ENCODE assay signal across 10 cellular contexts in genomic region chr18:63178526-63178880, GRCh38.
DNase-seq lines count a peak whose midpoint lies in the region; ATAC-seq, FAIRE-seq and TF ChIP-seq lines count a peak whose summit lies in the region.
"Had no signal": no experiment of that assay in that cellular context is flagged by ENCODE, and none has a peak within 500 bp of the region (broad histone marks: within the 10 kb centered on the region; RNA-seq: fewer than 3 reads in every experiment).

No MANE protein-coding gene starts in this region.

- WGBS in psoas muscle, 3 donors = 11 to 26% (median 20%) methylated on average over 3 of the region's 3 CpGs

- no peaks in the 10 kb centered on the region for H3K36me3 ChIP-seq in psoas muscle (ENCODE audit: insufficient read depth in 1 of 2, low read depth in 1 of 2)

- FAIRE-seq in RCC 7860 (lab: Jason Lieb, UNC) = no peak

- intact Hi-C loops in psoas muscle (cut with DNase I) = no loop called here

- H3K4me3 ChIP-seq in psoas muscle = peak overlapping the region; percentile 49

- H3K27me3 ChIP-seq in psoas muscle (ENCODE audit: insufficient read depth in 3 of 3, low read length in 2 of 3) = no peaks in the 10 kb centered on the region

- H3K27ac ChIP-seq in psoas muscle = peak overlapping the region; percentile 65

- peaks cover 41% of the 10 kb centered on the region for H3K4me1 ChIP-seq in psoas muscle

- no peak for TF ChIP-seq CTCF in psoas muscle (IDR thresholded peaks at IDR 0.05)

- DNase-seq in DMS79 treated with DMSO at 0.1 percent for 48 hours (lab: John Stamatoyannopoulos, UW) (peak; percentile 75), NCI-H2107 (lab: John Stamatoyannopoulos, UW) (peak; percentile 78), fibroblast of gingiva (ENCODE audit: low read depth) (peak; percentile 16), psoas muscle (peak; percentile 86 to 94), NCI-H446 (lab: John Stamatoyannopoulos, UW) (no peak), RCC 7860 (ENCODE audit: low spot score) (no peak), activated gamma-delta T cell treated with Interleukin-2 at 50 U/mL for 16 hours (no peak)
- DNase-seq: Caco-2, NCI-H146 had no signal

- peak; percentile 39 to 70 (median 57) for ATAC-seq in psoas muscle
- ATAC-seq in GM19023 (IDR thresholded peaks at IDR 0.05; ENCODE audit: unreplicated experiment) = no peak

- no peaks in the 10 kb centered on the region for H3K9me3 ChIP-seq in psoas muscle
- H3K9me3 ChIP-seq: Caco-2 had no signal

Comparison
In these comparisons a context has a peak if more than half of its experiments do, and no peak if none do; other contexts are left out.
1. DNase-seq: peak in DMS79 treated with DMSO at 0.1 percent for 48 hours (single experiment), NCI-H2107 (single experiment), fibroblast of gingiva (single experiment) and psoas muscle (2 of 2); none in NCI-H446 (0 of 2), RCC 7860 (single experiment) and activated gamma-delta T cell treated with Interleukin-2 at 50 U/mL for 16 hours (single experiment).